Comparison of ENCODE assay signal across 1 cellular context in the genomic region with DNA sequence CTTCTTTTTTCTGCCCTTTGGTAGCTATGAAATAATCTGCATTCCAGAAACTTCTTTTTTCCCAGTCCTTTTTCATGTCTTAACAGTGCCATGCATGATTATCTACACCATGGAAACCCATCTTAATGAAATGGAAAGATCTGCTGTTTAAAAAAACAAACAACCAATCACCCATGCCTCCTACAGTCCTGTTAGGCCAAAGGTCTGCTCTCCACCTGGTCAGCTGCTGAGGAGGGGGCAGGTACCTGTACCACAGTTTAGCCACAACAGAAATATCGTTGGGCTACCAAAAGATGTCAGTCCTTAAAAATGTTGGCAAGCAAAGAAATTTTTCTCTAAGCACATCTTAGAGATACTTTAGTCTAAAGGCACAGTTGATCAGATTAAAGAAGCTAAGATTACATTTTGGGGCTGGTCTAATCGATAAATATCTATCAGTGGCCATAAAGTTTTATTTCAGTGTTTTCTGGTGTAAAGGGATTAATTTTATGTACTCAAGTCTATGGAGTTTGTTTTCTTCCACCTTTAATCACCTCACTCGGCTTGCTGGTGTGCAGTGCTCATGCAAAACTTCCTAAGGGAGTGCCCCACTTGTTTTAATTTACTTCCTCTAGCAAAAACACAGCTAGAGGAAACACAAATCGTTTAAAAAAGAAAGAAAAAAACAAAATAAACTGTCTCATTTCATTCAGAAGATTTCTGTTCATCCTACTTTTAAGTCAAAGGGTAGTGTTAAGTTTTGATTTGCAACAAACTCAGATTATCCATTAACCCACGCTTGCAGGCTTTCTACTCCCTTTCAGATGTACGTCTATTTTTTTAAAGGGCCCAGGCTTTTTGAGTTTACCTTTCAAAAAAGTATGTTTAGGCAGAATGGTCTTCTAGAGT.
A peak's percentile ranks its signal among the peaks of the same experiment; 100 is the strongest.
TF ChIP-seq lines count a peak whose summit lies in the region.

No MANE protein-coding gene starts in this region.

TF ChIP-seq in HepG2, 621 proteins besides CTCF, POLR2A, EP300 and RAD21 (continued from another document and continues in another):
- TF ChIP-seq, protein P1, sequence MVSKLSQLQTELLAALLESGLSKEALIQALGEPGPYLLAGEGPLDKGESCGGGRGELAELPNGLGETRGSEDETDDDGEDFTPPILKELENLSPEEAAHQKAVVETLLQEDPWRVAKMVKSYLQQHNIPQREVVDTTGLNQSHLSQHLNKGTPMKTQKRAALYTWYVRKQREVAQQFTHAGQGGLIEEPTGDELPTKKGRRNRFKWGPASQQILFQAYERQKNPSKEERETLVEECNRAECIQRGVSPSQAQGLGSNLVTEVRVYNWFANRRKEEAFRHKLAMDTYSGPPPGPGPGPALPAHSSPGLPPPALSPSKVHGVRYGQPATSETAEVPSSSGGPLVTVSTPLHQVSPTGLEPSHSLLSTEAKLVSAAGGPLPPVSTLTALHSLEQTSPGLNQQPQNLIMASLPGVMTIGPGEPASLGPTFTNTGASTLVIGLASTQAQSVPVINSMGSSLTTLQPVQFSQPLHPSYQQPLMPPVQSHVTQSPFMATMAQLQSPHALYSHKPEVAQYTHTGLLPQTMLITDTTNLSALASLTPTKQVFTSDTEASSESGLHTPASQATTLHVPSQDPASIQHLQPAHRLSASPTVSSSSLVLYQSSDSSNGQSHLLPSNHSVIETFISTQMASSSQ (IDR thresholded peaks at IDR 0.05; ENCODE audit: low read depth) = peak; percentile 53; the same call in 1 of the 2 replicates
- TF ChIP-seq, protein P1 (CRISPR knock-in tag; IDR thresholded peaks at IDR 0.05; ENCODE audit: borderline replicate concordance) = no peak
- TF ChIP-seq HNF4A (CRISPR knock-in tag; IDR thresholded peaks at IDR 0.05) (0 out of 2 replicates have a peak, but pooled peaks have one; percentile 27), ZKSCAN5 (CRISPR knock-in tag; IDR thresholded peaks at IDR 0.05) (0 out of 2 replicates have a peak, but pooled peaks have one; percentile 16), ZNF780A (CRISPR knock-in tag; IDR thresholded peaks at IDR 0.05) (no peak), TBL1XR1 (IDR thresholded peaks at IDR 0.05; ENCODE audit: borderline replicate concordance, low read length, partially characterized antibody) (no peak), ZNF124 (CRISPR knock-in tag; IDR thresholded peaks at IDR 0.05) (no peak), ZNF572 (CRISPR knock-in tag; IDR thresholded peaks at IDR 0.05) (no peak), YEATS2 (CRISPR knock-in tag; IDR thresholded peaks at IDR 0.05; ENCODE audit: borderline replicate concordance) (no peak), KDM2A (CRISPR knock-in tag; IDR thresholded peaks at IDR 0.05; ENCODE audit: borderline replicate concordance, low read depth) (no peak), HOXA9 (CRISPR knock-in tag; IDR thresholded peaks at IDR 0.05; ENCODE audit: borderline replicate concordance) (no peak), ISX (CRISPR knock-in tag; conservative IDR thresholded peaks at IDR 0.05) (no peak), ZFP36L1 (CRISPR knock-in tag; IDR thresholded peaks at IDR 0.05) (no peak), ETV6 (CRISPR knock-in tag; conservative IDR thresholded peaks at IDR 0.05) (no peak), EED (CRISPR knock-in tag; IDR thresholded peaks at IDR 0.05) (no peak), ZNF510 (CRISPR knock-in tag; IDR thresholded peaks at IDR 0.05; ENCODE audit: low read depth) (no peak), ZNF264 (CRISPR knock-in tag; IDR thresholded peaks at IDR 0.05) (no peak), GABPB1 (CRISPR knock-in tag; IDR thresholded peaks at IDR 0.05) (no peak), ZNF607 (CRISPR knock-in tag; IDR thresholded peaks at IDR 0.05; ENCODE audit: borderline replicate concordance) (no peak), HNF4G (IDR thresholded peaks at IDR 0.05; ENCODE audit: borderline replicate concordance, low read depth, low read length) (0 out of 2 replicates have a peak, but pooled peaks have one; percentile 19), HNF4G (CRISPR knock-in tag; IDR thresholded peaks at IDR 0.05; ENCODE audit: borderline replicate concordance, low read depth) (no peak), KAT7 (CRISPR knock-in tag; IDR thresholded peaks at IDR 0.05; ENCODE audit: borderline replicate concordance) (no peak), SKI (IDR thresholded peaks at IDR 0.05; ENCODE audit: partially characterized antibody) (no peak), SOX5 (CRISPR knock-in tag; IDR thresholded peaks at IDR 0.05; ENCODE audit: borderline replicate concordance) (no peak), ADNP (CRISPR knock-in tag; IDR thresholded peaks at IDR 0.05) (no peak), FOXA1 (IDR thresholded peaks at IDR 0.05) (no peak), FOXA1 (CRISPR knock-in tag; IDR thresholded peaks at IDR 0.05) (no peak), MTA1 (CRISPR knock-in tag; IDR thresholded peaks at IDR 0.05; ENCODE audit: borderline replicate concordance) (no peak), SUZ12 (IDR thresholded peaks at IDR 0.05; ENCODE audit: low read depth, low read length) (no peak), SNAPC2 (CRISPR knock-in tag; IDR thresholded peaks at IDR 0.05) (no peak), ZNF431 (CRISPR knock-in tag; IDR thresholded peaks at IDR 0.05; ENCODE audit: borderline replicate concordance, low read depth) (no peak), ZEB1 (IDR thresholded peaks at IDR 0.05; ENCODE audit: insufficient replicate concordance, low read depth) (peak; percentile 33)
- TF ChIP-seq, protein P2, sequence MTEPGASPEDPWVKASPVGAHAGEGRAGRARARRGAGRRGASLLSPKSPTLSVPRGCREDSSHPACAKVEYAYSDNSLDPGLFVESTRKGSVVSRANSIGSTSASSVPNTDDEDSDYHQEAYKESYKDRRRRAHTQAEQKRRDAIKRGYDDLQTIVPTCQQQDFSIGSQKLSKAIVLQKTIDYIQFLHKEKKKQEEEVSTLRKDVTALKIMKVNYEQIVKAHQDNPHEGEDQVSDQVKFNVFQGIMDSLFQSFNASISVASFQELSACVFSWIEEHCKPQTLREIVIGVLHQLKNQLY (CRISPR knock-in tag; IDR thresholded peaks at IDR 0.05) = no peak
- TF ChIP-seq, protein P3, sequence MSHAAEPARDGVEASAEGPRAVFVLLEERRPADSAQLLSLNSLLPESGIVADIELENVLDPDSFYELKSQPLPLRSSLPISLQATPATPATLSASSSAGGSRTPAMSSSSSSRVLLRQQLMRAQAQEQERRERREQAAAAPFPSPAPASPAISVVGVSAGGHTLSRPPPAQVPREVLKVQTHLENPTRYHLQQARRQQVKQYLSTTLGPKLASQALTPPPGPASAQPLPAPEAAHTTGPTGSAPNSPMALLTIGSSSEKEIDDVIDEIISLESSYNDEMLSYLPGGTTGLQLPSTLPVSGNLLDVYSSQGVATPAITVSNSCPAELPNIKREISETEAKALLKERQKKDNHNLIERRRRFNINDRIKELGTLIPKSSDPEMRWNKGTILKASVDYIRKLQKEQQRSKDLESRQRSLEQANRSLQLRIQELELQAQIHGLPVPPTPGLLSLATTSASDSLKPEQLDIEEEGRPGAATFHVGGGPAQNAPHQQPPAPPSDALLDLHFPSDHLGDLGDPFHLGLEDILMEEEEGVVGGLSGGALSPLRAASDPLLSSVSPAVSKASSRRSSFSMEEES (CRISPR knock-in tag; IDR thresholded peaks at IDR 0.05) = no peak
- TF ChIP-seq, protein P4, sequence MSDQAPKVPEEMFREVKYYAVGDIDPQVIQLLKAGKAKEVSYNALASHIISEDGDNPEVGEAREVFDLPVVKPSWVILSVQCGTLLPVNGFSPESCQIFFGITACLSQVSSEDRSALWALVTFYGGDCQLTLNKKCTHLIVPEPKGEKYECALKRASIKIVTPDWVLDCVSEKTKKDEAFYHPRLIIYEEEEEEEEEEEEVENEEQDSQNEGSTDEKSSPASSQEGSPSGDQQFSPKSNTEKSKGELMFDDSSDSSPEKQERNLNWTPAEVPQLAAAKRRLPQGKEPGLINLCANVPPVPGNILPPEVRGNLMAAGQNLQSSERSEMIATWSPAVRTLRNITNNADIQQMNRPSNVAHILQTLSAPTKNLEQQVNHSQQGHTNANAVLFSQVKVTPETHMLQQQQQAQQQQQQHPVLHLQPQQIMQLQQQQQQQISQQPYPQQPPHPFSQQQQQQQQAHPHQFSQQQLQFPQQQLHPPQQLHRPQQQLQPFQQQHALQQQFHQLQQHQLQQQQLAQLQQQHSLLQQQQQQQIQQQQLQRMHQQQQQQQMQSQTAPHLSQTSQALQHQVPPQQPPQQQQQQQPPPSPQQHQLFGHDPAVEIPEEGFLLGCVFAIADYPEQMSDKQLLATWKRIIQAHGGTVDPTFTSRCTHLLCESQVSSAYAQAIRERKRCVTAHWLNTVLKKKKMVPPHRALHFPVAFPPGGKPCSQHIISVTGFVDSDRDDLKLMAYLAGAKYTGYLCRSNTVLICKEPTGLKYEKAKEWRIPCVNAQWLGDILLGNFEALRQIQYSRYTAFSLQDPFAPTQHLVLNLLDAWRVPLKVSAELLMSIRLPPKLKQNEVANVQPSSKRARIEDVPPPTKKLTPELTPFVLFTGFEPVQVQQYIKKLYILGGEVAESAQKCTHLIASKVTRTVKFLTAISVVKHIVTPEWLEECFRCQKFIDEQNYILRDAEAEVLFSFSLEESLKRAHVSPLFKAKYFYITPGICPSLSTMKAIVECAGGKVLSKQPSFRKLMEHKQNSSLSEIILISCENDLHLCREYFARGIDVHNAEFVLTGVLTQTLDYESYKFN (CRISPR knock-in tag; conservative IDR thresholded peaks at IDR 0.05) = peak; percentile 19; the same call in 1 of the 2 replicates
- TF ChIP-seq, protein P5, sequence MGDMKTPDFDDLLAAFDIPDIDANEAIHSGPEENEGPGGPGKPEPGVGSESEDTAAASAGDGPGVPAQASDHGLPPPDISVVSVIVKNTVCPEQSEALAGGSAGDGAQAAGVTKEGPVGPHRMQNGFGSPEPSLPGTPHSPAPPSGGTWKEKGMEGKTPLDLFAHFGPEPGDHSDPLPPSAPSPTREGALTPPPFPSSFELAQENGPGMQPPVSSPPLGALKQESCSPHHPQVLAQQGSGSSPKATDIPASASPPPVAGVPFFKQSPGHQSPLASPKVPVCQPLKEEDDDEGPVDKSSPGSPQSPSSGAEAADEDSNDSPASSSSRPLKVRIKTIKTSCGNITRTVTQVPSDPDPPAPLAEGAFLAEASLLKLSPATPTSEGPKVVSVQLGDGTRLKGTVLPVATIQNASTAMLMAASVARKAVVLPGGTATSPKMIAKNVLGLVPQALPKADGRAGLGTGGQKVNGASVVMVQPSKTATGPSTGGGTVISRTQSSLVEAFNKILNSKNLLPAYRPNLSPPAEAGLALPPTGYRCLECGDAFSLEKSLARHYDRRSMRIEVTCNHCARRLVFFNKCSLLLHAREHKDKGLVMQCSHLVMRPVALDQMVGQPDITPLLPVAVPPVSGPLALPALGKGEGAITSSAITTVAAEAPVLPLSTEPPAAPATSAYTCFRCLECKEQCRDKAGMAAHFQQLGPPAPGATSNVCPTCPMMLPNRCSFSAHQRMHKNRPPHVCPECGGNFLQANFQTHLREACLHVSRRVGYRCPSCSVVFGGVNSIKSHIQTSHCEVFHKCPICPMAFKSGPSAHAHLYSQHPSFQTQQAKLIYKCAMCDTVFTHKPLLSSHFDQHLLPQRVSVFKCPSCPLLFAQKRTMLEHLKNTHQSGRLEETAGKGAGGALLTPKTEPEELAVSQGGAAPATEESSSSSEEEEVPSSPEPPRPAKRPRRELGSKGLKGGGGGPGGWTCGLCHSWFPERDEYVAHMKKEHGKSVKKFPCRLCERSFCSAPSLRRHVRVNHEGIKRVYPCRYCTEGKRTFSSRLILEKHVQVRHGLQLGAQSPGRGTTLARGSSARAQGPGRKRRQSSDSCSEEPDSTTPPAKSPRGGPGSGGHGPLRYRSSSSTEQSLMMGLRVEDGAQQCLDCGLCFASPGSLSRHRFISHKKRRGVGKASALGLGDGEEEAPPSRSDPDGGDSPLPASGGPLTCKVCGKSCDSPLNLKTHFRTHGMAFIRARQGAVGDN (CRISPR knock-in tag; IDR thresholded peaks at IDR 0.05) = no peak
- TF ChIP-seq, protein P6, sequence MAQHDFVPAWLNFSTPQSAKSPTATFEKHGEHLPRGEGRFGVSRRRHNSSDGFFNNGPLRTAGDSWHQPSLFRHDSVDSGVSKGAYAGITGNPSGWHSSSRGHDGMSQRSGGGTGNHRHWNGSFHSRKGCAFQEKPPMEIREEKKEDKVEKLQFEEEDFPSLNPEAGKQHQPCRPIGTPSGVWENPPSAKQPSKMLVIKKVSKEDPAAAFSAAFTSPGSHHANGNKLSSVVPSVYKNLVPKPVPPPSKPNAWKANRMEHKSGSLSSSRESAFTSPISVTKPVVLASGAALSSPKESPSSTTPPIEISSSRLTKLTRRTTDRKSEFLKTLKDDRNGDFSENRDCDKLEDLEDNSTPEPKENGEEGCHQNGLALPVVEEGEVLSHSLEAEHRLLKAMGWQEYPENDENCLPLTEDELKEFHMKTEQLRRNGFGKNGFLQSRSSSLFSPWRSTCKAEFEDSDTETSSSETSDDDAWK (CRISPR knock-in tag; IDR thresholded peaks at IDR 0.05) = no peak
- TF ChIP-seq, protein P7, sequence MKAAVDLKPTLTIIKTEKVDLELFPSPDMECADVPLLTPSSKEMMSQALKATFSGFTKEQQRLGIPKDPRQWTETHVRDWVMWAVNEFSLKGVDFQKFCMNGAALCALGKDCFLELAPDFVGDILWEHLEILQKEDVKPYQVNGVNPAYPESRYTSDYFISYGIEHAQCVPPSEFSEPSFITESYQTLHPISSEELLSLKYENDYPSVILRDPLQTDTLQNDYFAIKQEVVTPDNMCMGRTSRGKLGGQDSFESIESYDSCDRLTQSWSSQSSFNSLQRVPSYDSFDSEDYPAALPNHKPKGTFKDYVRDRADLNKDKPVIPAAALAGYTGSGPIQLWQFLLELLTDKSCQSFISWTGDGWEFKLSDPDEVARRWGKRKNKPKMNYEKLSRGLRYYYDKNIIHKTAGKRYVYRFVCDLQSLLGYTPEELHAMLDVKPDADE (CRISPR knock-in tag; IDR thresholded peaks at IDR 0.05) = no peak
- TF ChIP-seq, protein P8, sequence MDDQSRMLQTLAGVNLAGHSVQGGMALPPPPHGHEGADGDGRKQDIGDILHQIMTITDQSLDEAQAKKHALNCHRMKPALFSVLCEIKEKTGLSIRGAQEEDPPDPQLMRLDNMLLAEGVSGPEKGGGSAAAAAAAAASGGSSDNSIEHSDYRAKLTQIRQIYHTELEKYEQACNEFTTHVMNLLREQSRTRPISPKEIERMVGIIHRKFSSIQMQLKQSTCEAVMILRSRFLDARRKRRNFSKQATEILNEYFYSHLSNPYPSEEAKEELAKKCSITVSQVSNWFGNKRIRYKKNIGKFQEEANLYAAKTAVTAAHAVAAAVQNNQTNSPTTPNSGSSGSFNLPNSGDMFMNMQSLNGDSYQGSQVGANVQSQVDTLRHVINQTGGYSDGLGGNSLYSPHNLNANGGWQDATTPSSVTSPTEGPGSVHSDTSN (CRISPR knock-in tag; IDR thresholded peaks at IDR 0.05; ENCODE audit: borderline replicate concordance) = no peak
